ENCODE assay signal across 2 cellular contexts in genomic region chr4:133711817-133712216, GRCh38.
A peak's percentile ranks its signal among the peaks of the same experiment; 100 is the strongest.
TF ChIP-seq lines count a peak whose summit lies in the region.

No MANE protein-coding gene starts in this region.

TF ChIP-seq in A549, 52 proteins besides CTCF, POLR2A, EP300 and RAD21:
- TF ChIP-seq FOXS1 (CRISPR knock-in tag; IDR thresholded peaks at IDR 0.05) (no peak), CHD4 (IDR thresholded peaks at IDR 0.05; ENCODE audit: borderline replicate concordance) (no peak), ZC3H11A (IDR thresholded peaks at IDR 0.05) (no peak), HEYL (CRISPR knock-in tag; IDR thresholded peaks at IDR 0.05) (no peak), RARB (CRISPR knock-in tag; IDR thresholded peaks at IDR 0.05) (no peak), NR3C1 (IDR thresholded peaks at IDR 0.05) (no peak), POLR2AphosphoS2 (conservative IDR thresholded peaks at IDR 0.05; ENCODE audit: low read length) (no peak), SREBF2 (IDR thresholded peaks at IDR 0.05) (no peak), CBX8 (IDR thresholded peaks at IDR 0.05) (no peak), TP53 (CRISPR knock-in tag; IDR thresholded peaks at IDR 0.05) (no peak), PHF8 (IDR thresholded peaks at IDR 0.05; ENCODE audit: borderline replicate concordance, low read depth) (no peak), ELK1 (IDR thresholded peaks at IDR 0.05; ENCODE audit: low read depth, low read length) (no peak), HES2 (IDR thresholded peaks at IDR 0.05) (no peak), E2F6 (IDR thresholded peaks at IDR 0.05; ENCODE audit: borderline replicate concordance, low read depth) (no peak)

TF ChIP-seq in SK-N-SH, 30 proteins besides CTCF, POLR2A, EP300 and RAD21:
- TF ChIP-seq JUND (IDR thresholded peaks at IDR 0.05) (0 out of 2 replicates have a peak, but pooled peaks have one; percentile 26), FOSL2 (IDR thresholded peaks at IDR 0.05; ENCODE audit: borderline replicate concordance, low read depth) (peak; percentile 27; the same call in 1 of the 2 replicates), USF2 (IDR thresholded peaks at IDR 0.05; ENCODE audit: borderline replicate concordance, low read depth, low read length) (no peak), IRF3 (IDR thresholded peaks at IDR 0.05; ENCODE audit: low read depth, low read length) (no peak), TCF12 (IDR thresholded peaks at IDR 0.05) (peak; percentile 33; the same call in 1 of the 2 replicates), NFIC (IDR thresholded peaks at IDR 0.05; ENCODE audit: borderline replicate concordance) (no peak)
- TF ChIP-seq, protein P1, sequence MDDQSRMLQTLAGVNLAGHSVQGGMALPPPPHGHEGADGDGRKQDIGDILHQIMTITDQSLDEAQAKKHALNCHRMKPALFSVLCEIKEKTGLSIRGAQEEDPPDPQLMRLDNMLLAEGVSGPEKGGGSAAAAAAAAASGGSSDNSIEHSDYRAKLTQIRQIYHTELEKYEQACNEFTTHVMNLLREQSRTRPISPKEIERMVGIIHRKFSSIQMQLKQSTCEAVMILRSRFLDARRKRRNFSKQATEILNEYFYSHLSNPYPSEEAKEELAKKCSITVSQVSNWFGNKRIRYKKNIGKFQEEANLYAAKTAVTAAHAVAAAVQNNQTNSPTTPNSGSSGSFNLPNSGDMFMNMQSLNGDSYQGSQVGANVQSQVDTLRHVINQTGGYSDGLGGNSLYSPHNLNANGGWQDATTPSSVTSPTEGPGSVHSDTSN (IDR thresholded peaks at IDR 0.05), result peak; percentile 55
